ENCODE assay signal across 14 cellular contexts in the genomic region with DNA sequence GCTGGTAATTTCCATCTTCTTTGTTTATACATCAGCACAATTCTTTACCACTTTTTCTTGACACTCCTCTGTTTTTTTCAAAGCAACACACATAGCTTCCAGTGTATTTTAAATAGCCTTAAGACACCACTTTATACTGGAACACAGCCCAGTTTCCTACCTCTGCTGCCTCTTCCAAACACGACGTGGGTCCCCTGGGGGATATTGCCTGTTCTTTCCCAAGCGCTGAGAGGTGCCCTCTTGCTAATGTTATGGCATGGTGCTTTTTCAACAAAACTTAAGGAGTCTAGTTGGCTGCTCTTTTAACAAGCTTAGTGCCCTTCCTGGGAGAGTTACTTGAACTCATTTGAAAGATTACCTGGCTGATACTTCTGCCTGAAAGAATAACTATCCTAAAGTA.
"Had no signal": no experiment of that assay in that cellular context is flagged by ENCODE, and none has a peak within 500 bp of the region (broad histone marks: within the 10 kb centered on the region; RNA-seq: fewer than 3 reads in every experiment).

No MANE protein-coding gene starts in this region.

- DNase-seq: activated CD4-positive, alpha-beta T cell treated with anti-CD3 and anti-CD28 coated beads, Interleukin-2, amount 50 U/mL, for 1 hour; activated CD8-positive, alpha-beta memory T cell treated with anti-CD3 and anti-CD28 coated beads for 24 hours; activated naive CD8-positive, alpha-beta T cell treated with anti-CD3 and anti-CD28 coated beads for 36 hours; amygdala; body of pancreas; caudate nucleus; erythroblast; left colon; naive B cell; retina had no signal

- H3K4me3 ChIP-seq: body of pancreas, gastroesophageal sphincter, lung had no signal

- H3K27ac ChIP-seq: body of pancreas, gastroesophageal sphincter had no signal

- H3K9me3 ChIP-seq: body of pancreas, gastroesophageal sphincter had no signal

- H3K36me3 ChIP-seq: gastroesophageal sphincter had no signal

- ATAC-seq: activated CD4-positive, CD25-positive, alpha-beta regulatory T cell treated with anti-CD3 and anti-CD28 coated beads, Interleukin-2, amount 50 U/mL, for 24 hours; body of pancreas; gastroesophageal sphincter; left colon; stimulated activated memory B cell treated with anti-CD40 and anti-IgM and Interleukin-4, amounts not matched to agents 10 μg/mL and 1 μg/mL and 100 μg/mL, for 72 hours had no signal

- H3K4me1 ChIP-seq: body of pancreas, gastroesophageal sphincter had no signal

- H3K27me3 ChIP-seq: body of pancreas had no signal
